In genomic region chr14:34629344-34629656, GRCh38 we compare ENCODE assay signal across 8 cellular contexts. TPM values are rescaled to one million over a fixed set of nuclear protein-coding genes. Genes with fewer than 3 reads are reported as not detected.
A peak's percentile ranks its signal among the peaks of the same experiment; 100 is the strongest.
DNase-seq lines count a peak whose midpoint lies in the region; ATAC-seq and TF ChIP-seq lines count a peak whose summit lies in the region.

No MANE protein-coding gene starts in this region.

- peaks cover 22% of the 10 kb centered on the region for H3K4me1 Mint-ChIP-seq in activated naive CD8-positive, alpha-beta T cell treated with anti-CD3 and anti-CD28 coated beads, Interleukin-2, amount 10 ng/mL, durations not matched to agents 7 days and 5 days

- H3K36me3 Mint-ChIP-seq in activated naive CD8-positive, alpha-beta T cell treated with anti-CD3 and anti-CD28 coated beads, Interleukin-2, amount 10 ng/mL, durations not matched to agents 7 days and 5 days = peaks cover 9% of the 10 kb centered on the region

- POLR2A ChIA-PET in activated naive CD8-positive, alpha-beta T cell treated with anti-CD3 and anti-CD28 coated beads, Interleukin-2, amount 10 ng/mL, durations not matched to agents 7 days and 5 days (lab: Charles Lee) = no interaction called here

- intact Hi-C loops in left lung (cut with DNase I) (no loop called here), transverse colon (cut with DNase I; ENCODE audit: low total_unique reads) (no loop called here)

- H3K4me1 ChIP-seq in left lung (peaks cover 7 to 38% of the 10 kb centered on the region in 2 donors), transverse colon (peaks cover 3 to 40% (median 14%) of the 10 kb centered on the region in 4 donors)

- H3K36me3 ChIP-seq in left lung = peaks cover 0 to 18% of the 10 kb centered on the region in 2 donors
- H3K36me3 ChIP-seq in transverse colon = no peaks in the 10 kb centered on the region

- no peaks in the 10 kb centered on the region for H3K9me3 ChIP-seq in left lung
- no peaks in the 10 kb centered on the region for H3K9me3 ChIP-seq in transverse colon

- in situ Hi-C loops in transverse colon (cut with MboI; ENCODE audit: low pct_ligation_motif_present in 1 of 4, low pct_unique_long_range_greater_than_20kb in 1 of 4, low sequenced_read_pairs in 3 of 4) = no loop called here

- ATAC-seq in HG02970 (IDR thresholded peaks at IDR 0.05; ENCODE audit: low FRiP score, unreplicated experiment) (peak; percentile 5), left lung (no peak)
- ATAC-seq in activated naive CD8-positive, alpha-beta T cell treated with anti-CD3 and anti-CD28 coated beads, Interleukin-2, amount 10 ng/mL, durations not matched to agents 7 days and 5 days (ENCODE audit: low read depth) = no peak

- TF ChIP-seq CTCF in left lung (IDR thresholded peaks at IDR 0.05) = no peak
- no peak for TF ChIP-seq CTCF in transverse colon (IDR thresholded peaks at IDR 0.05)

- H3K27ac ChIP-seq in left lung (peak overlapping the region; percentile 90 to 93), transverse colon (peak overlapping the region; percentile 91 to 99 (median 94))

- peaks cover 5% of the 10 kb centered on the region for H3K27me3 Mint-ChIP-seq in activated naive CD8-positive, alpha-beta T cell treated with anti-CD3 and anti-CD28 coated beads, Interleukin-2, amount 10 ng/mL, durations not matched to agents 7 days and 5 days

- H3K27me3 ChIP-seq in left lung (no peaks in the 10 kb centered on the region), transverse colon (no peaks in the 10 kb centered on the region)

- peak overlapping the region; percentile 93 for H3K27ac Mint-ChIP-seq in activated naive CD8-positive, alpha-beta T cell treated with anti-CD3 and anti-CD28 coated beads, Interleukin-2, amount 10 ng/mL, durations not matched to agents 7 days and 5 days

- H3K4me3 ChIP-seq in left lung = peak overlapping the region; percentile 74 to 98
- peak overlapping the region; percentile 75 to 99 (median 81) for H3K4me3 ChIP-seq in transverse colon

- no peak for TF ChIP-seq EP300 in transverse colon (IDR thresholded peaks at IDR 0.05; ENCODE audit: low read depth)

- 0 to 2% methylated on average over 4 to 13 of the region's 13 CpGs for WGBS in transverse colon (ENCODE audit: low coverage in 1 of 2), 2 donors

- peak overlapping the region; percentile 92 for H3K4me3 Mint-ChIP-seq in activated naive CD8-positive, alpha-beta T cell treated with anti-CD3 and anti-CD28 coated beads, Interleukin-2, amount 10 ng/mL, durations not matched to agents 7 days and 5 days

- H3K9me3 Mint-ChIP-seq in activated naive CD8-positive, alpha-beta T cell treated with anti-CD3 and anti-CD28 coated beads, Interleukin-2, amount 10 ng/mL, durations not matched to agents 7 days and 5 days = no peaks in the 10 kb centered on the region

- peak; percentile 19 for DNase-seq in COR-L47 (lab: John Stamatoyannopoulos, UW)
- no peak for DNase-seq in activated naive CD8-positive, alpha-beta T cell treated with anti-CD3 and anti-CD28 coated beads, Interleukin-2, amount 10 ng/mL, durations not matched to agents 7 days and 5 days
- no peak for DNase-seq in left lung
- DNase-seq in transverse colon = no peak
- no peak for DNase-seq in DMS53 (lab: John Stamatoyannopoulos, UW)
- no peak for DNase-seq in NCI-H1436 (lab: John Stamatoyannopoulos, UW)
- no peak for DNase-seq in cortex of kidney (lab: John Stamatoyannopoulos, UW)

- TF ChIP-seq POLR2A in transverse colon (IDR thresholded peaks at IDR 0.05) = no peak

RNA-seq across cellular contexts. Expression of gene SNX6, which starts 0.6 kb away (rescaled TPM):
- 10 to 100 TPM; 78.3 to 81.8 TPM for total RNA-seq in activated naive CD8-positive, alpha-beta T cell treated with anti-CD3 and anti-CD28 coated beads, Interleukin-2, amount 10 ng/mL, durations not matched to agents 7 days and 5 days
- total RNA-seq in left lung (10 to 100 TPM; 71.3 to 73.6 TPM), transverse colon (100 to 1,000 TPM in 3 of 4 donors, 10 to 100 TPM in 1; 45.6 to 157 (median 118) TPM)
